ENCODE assay signal across 8 cellular contexts in genomic region chr19:16382775-16383543, GRCh38. TPM values are rescaled to one million over a fixed set of nuclear protein-coding genes. Genes with fewer than 3 reads are reported as not detected.
DNase-seq lines count a peak whose midpoint lies in the region; ATAC-seq and TF ChIP-seq lines count a peak whose summit lies in the region.

No MANE protein-coding gene starts in this region.

- peak overlapping the region; percentile 63 to 85 (median 77) for H3K4me3 Mint-ChIP-seq in CD4-positive, alpha-beta memory T cell
- H3K4me3 Mint-ChIP-seq in nephron progenitor cell = no peak overlapping the region

- peak overlapping the region in 1 of 2 donors; percentile 50 for H3K4me3 ChIP-seq in CD4-positive, alpha-beta memory T cell (ENCODE audit: low read length in 2 of 2)

- peaks cover 28 to 41% of the 10 kb centered on the region in 2 donors for H3K36me3 Mint-ChIP-seq in CD4-positive, alpha-beta memory T cell
- peaks cover 40% of the 10 kb centered on the region for H3K36me3 Mint-ChIP-seq in nephron progenitor cell (ENCODE audit: low read depth)

- no peaks in the 10 kb centered on the region for H3K9me3 ChIP-seq in CD4-positive, alpha-beta memory T cell (ENCODE audit: control insufficient read depth in 1 of 2, low read length in 2 of 2)

- CTCF ChIA-PET in CD4-positive, alpha-beta memory T cell (lab: Charles Lee; ENCODE audit: partially characterized antibody) = interaction anchor here (0.6 to 6.0 kb wide), 49 partner anchors 10 to 737 kb away, joined by 3 to 257 read pairs (median 6); partner anchors contain the start of genes AP1M1, FAM32A and KLF2

- peaks cover 69% of the 10 kb centered on the region for H3K4me1 ChIP-seq in CD4-positive, alpha-beta memory T cell (ENCODE audit: insufficient read depth, low read length)

- H3K27me3 ChIP-seq in CD4-positive, alpha-beta memory T cell (ENCODE audit: insufficient read depth, low read length) = no peaks in the 10 kb centered on the region

- POLR2A ChIA-PET in CD4-positive, alpha-beta memory T cell (lab: Charles Lee; ENCODE audit: partially characterized antibody) = interaction anchor here (0.7 to 34.9 kb wide), 16 partner anchors 11 to 197 kb away, joined by 3 to 6478 read pairs (median 6); partner anchors contain the start of genes FAM32A and KLF2

- H3K4me1 Mint-ChIP-seq in CD4-positive, alpha-beta memory T cell = peaks cover 35 to 76% (median 60%) of the 10 kb centered on the region in 4 donors
- H3K4me1 Mint-ChIP-seq in nephron progenitor cell = peaks cover 14% of the 10 kb centered on the region

- peaks cover 19% of the 10 kb centered on the region for H3K36me3 ChIP-seq in CD4-positive, alpha-beta memory T cell (ENCODE audit: insufficient read depth, low read length)

- intact Hi-C loops in CD4-positive, alpha-beta memory T cell (cut with micrococcal nuclease) = loop anchor here (1.0 to 5.0 kb wide), 6 partner anchors 12 to 186 kb away; partner anchors contain the start of genes AP1M1 and KLF2

- peak overlapping the region; percentile 93 to 97 (median 96) for H3K27ac Mint-ChIP-seq in CD4-positive, alpha-beta memory T cell
- H3K27ac Mint-ChIP-seq in nephron progenitor cell = no peak overlapping the region

- peak overlapping the region; percentile 66 for H3K27ac ChIP-seq in CD4-positive, alpha-beta memory T cell (ENCODE audit: low read depth, low read length)

- H3K9me3 Mint-ChIP-seq in CD4-positive, alpha-beta memory T cell = peaks cover 0 to 2% (median 0%) of the 10 kb centered on the region in 8 donors
- no peaks in the 10 kb centered on the region for H3K9me3 Mint-ChIP-seq in nephron progenitor cell

- DNase-seq in CD4-positive, alpha-beta memory T cell = peak; percentile 72 to 80 (median 77)
- DNase-seq in HK-2 (ENCODE audit: unreplicated experiment) (peak; percentile 77), RPMI8226 (peak; percentile 88), fibroblast of the conjunctiva (ENCODE audit: low read depth) (peak; percentile 78), nephron progenitor cell (peak; percentile 84)
- DNase-seq in activated T-helper 9 cell treated with anti-CD3 and anti-CD28 coated beads, Interleukin-2, amount 50 U/mL, for 16 hours (ENCODE audit: low read depth) = peak; percentile 57
- DNase-seq in stimulated activated naive CD8-positive, alpha-beta T cell treated with anti-CD3 and anti-CD28 coated beads, Interleukin-15, Interleukin-2, amounts not matched to agents 100 U/mL and 50 U/mL, for 24 hours = peak; percentile 78

- peak; percentile 72 for TF ChIP-seq CTCF in nephron progenitor cell (IDR thresholded peaks at IDR 0.05)

- no peaks in the 10 kb centered on the region for H3K27me3 Mint-ChIP-seq in CD4-positive, alpha-beta memory T cell
- H3K27me3 Mint-ChIP-seq in nephron progenitor cell (ENCODE audit: low read depth, poor library complexity) = no peaks in the 10 kb centered on the region

- ATAC-seq in stimulated activated naive CD8-positive, alpha-beta T cell treated with anti-CD3 and anti-CD28 coated beads, Interleukin-15, Interleukin-2, amounts not matched to agents 100 U/mL and 50 U/mL, for 24 hours = peak; percentile 55
- ATAC-seq in HG03108 (IDR thresholded peaks at IDR 0.05; ENCODE audit: unreplicated experiment) = no peak

RNA-seq across cellular contexts. Expression of gene KLF2, which starts 58.3 kb away (rescaled TPM):
- total RNA-seq in CD4-positive, alpha-beta memory T cell = 100 to 1,000 TPM; 425 to 437 TPM
- polyA plus RNA-seq in CD4-positive, alpha-beta memory T cell = 100 to 1,000 TPM; 120 to 300 TPM
